ENCODE assay signal across 9 cellular contexts in the genomic region with DNA sequence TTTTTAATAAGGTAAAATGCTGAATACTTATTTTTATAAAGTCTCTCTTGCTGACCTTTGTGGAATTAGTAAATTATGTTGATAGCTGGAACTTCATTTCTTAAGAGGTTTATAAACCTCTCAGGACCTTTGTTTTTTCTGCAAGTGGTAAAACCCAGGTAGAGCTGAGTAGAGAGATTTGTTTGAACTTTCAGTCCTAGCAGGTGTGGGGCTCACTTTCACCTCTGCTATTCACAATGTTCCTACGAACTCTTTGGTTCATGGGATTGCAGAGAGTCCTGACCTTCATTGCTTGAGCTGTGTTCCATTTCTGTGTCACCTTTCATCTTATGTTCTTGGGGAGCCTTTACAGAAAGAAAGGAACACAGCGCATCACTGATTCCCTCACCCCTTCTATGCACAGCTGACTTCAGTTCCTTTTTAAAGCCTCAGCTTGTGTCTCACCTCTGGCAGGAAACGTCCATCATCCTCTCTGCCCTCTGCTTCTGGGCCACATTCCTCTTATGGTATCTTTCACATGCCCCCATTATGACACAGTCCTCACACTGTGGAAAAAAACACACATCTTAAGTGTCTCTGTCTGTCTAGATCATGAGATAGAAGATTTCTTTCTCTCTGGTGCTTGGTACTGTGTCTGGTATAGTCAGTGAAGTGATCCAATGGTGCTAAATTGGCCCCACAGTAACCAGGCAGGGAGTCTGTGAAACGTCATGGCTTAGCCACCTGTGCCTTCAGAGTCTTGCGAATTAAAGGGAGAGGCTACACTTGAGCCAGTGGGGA.
A peak's percentile ranks its signal among the peaks of the same experiment; 100 is the strongest.
DNase-seq lines count a peak whose midpoint lies in the region; ATAC-seq and TF ChIP-seq lines count a peak whose summit lies in the region.
"Had no signal": no experiment of that assay in that cellular context is flagged by ENCODE, and none has a peak within 500 bp of the region (broad histone marks: within the 10 kb centered on the region; RNA-seq: fewer than 3 reads in every experiment).

No MANE protein-coding gene starts in this region.

- H2AFZ ChIP-seq in OCI-LY3 (ENCODE audit: low read depth, low read length) = peak overlapping the region; percentile 77

- no peak for TF ChIP-seq CTCF in OCI-LY3 (IDR thresholded peaks at IDR 0.05; ENCODE audit: low read depth, low read length)
- no peak for TF ChIP-seq CTCF in Calu3 (IDR thresholded peaks at IDR 0.05; ENCODE audit: unreplicated experiment)

- H4K20me1 ChIP-seq in OCI-LY3 (ENCODE audit: insufficient read depth, low read length) = no peaks in the 10 kb centered on the region

- no peaks in the 10 kb centered on the region for H3K9me3 ChIP-seq in OCI-LY3 (ENCODE audit: insufficient read depth, low read length)

- WGBS in mesendoderm (ENCODE audit: extremely low coverage, insufficient coverage, low lambda C conversion rate) = no CpG with 5 or more reads among the region's 5 CpGs

- H3K79me2 ChIP-seq in OCI-LY3 (ENCODE audit: low read length) = no peaks in the 10 kb centered on the region
- no peaks in the 10 kb centered on the region for H3K79me2 ChIP-seq in mesendoderm (ENCODE audit: control insufficient read depth, insufficient read depth, low read length)

- no peaks in the 10 kb centered on the region for H3K4me1 Mint-ChIP-seq in Calu3 (ENCODE audit: low read depth, unreplicated experiment)

- no peak overlapping the region for H3K27ac Mint-ChIP-seq in Calu3 (ENCODE audit: unreplicated experiment)

- ATAC-seq in GM18907 (IDR thresholded peaks at IDR 0.05; ENCODE audit: unreplicated experiment) (peak; percentile 98), HG02623 (IDR thresholded peaks at IDR 0.05; ENCODE audit: unreplicated experiment) (peak; percentile 92)

- no peak overlapping the region for H3K18ac ChIP-seq in mesendoderm (ENCODE audit: low read length)

- H3K9ac ChIP-seq in OCI-LY3 (ENCODE audit: low read length) (no peak overlapping the region), mesendoderm (ENCODE audit: low read length) (no peak overlapping the region)

- no peaks in the 10 kb centered on the region for H3K36me3 Mint-ChIP-seq in Calu3 (ENCODE audit: insufficient read depth, unreplicated experiment)

- no peaks in the 10 kb centered on the region for H3K79me1 ChIP-seq in mesendoderm (ENCODE audit: low read length)

- H3K36me3 ChIP-seq in OCI-LY3 (replicated peaks; ENCODE audit: low read depth, low read length) (no peaks in the 10 kb centered on the region), mesendoderm (ENCODE audit: control insufficient read depth, insufficient read depth, low read length) (no peaks in the 10 kb centered on the region)

- H3K4me2 ChIP-seq in OCI-LY3 (ENCODE audit: low read length) (peak overlapping the region; percentile 44), mesendoderm (ENCODE audit: low read length) (no peak overlapping the region)

- no peak overlapping the region for H2BK15ac ChIP-seq in mesendoderm (replicated peaks; ENCODE audit: low read depth)

- H2BK5ac ChIP-seq in mesendoderm (ENCODE audit: low read length) = no peak overlapping the region

- H2AK5ac ChIP-seq in mesendoderm (ENCODE audit: low read length) = no peak overlapping the region

- peak overlapping the region; percentile 30 for H3K23ac ChIP-seq in mesendoderm (ENCODE audit: low read length)

- H3K27ac ChIP-seq in OCI-LY3 (ENCODE audit: low read length) (no peak overlapping the region), mesendoderm (ENCODE audit: low read depth, low read length) (no peak overlapping the region)
- H3K27ac ChIP-seq: HL-60 had no signal

- H3K27me3 Mint-ChIP-seq in Calu3 (ENCODE audit: unreplicated experiment) = no peaks in the 10 kb centered on the region

- H3K27me3 ChIP-seq in OCI-LY3 (ENCODE audit: low read depth, low read length) (no peaks in the 10 kb centered on the region), mesendoderm (ENCODE audit: insufficient read depth, low read length, poor library complexity) (no peaks in the 10 kb centered on the region)

- no peak overlapping the region for H4K5ac ChIP-seq in mesendoderm (ENCODE audit: low read length)

- H2BK120ac ChIP-seq in mesendoderm (ENCODE audit: low read depth, low read length) = no peak overlapping the region

- H3K4me1 ChIP-seq in OCI-LY3 (ENCODE audit: low read length) (peaks cover 13% of the 10 kb centered on the region), mesendoderm (ENCODE audit: control insufficient read depth, low read depth, low read length) (no peaks in the 10 kb centered on the region)

- no TSS peak for BruUV-seq in Calu3 (replicated peaks; lab: Mats Ljungman, UMichigan)

- DNase-seq in mesendoderm (no peak), HPDE6-E6E7 (ENCODE audit: extremely low spot score) (no peak), NCI-H774 (lab: John Stamatoyannopoulos, UW) (no peak), Calu3 (no peak), NCI-H1105 (lab: John Stamatoyannopoulos, UW) (no peak)

- CTCF ChIA-PET in Calu3 (lab: Charles Lee) = no interaction called here

- H3K9me3 Mint-ChIP-seq in Calu3 (ENCODE audit: low read depth, unreplicated experiment) = no peaks in the 10 kb centered on the region

- intact Hi-C loops in Calu3 (cut with micrococcal nuclease; ENCODE audit: unreplicated experiment) = no loop called here

- H4K8ac ChIP-seq in mesendoderm (ENCODE audit: low read depth, low read length) = no peak overlapping the region

- no peak overlapping the region for H3K56ac ChIP-seq in mesendoderm (ENCODE audit: low read length)

- no peak overlapping the region for H3K4me3 Mint-ChIP-seq in Calu3 (ENCODE audit: low read depth, unreplicated experiment)

- H3K4me3 ChIP-seq in OCI-LY3 (ENCODE audit: low read length) = 0 out of 2 replicates have a peak overlapping the region, but pooled peaks have one; percentile 14
- H3K4me3 ChIP-seq in mesendoderm (ENCODE audit: low read length) = no peak overlapping the region

- H3K4ac ChIP-seq in mesendoderm (ENCODE audit: low read depth, low read length) = no peak overlapping the region
